In genomic region chr1:46612937-46613660, GRCh38 we compare ENCODE assay signal across 1 cellular context.
TF ChIP-seq lines count a peak whose summit lies in the region.

No MANE protein-coding gene starts in this region.

TF ChIP-seq in GM23338, 12 proteins besides CTCF, POLR2A, EP300 and RAD21:
- no peak for TF ChIP-seq ETS1 (IDR thresholded peaks at IDR 0.05)
- TF ChIP-seq ZNF114 (CRISPR knock-in tag; IDR thresholded peaks at IDR 0.05) = no peak
- no peak for TF ChIP-seq JUNB (IDR thresholded peaks at IDR 0.05; ENCODE audit: unreplicated experiment)
- TF ChIP-seq STAT1 (IDR thresholded peaks at IDR 0.05; ENCODE audit: unreplicated experiment) = no peak
- TF ChIP-seq ZNF462 (CRISPR knock-in tag; IDR thresholded peaks at IDR 0.05) = no peak
- no peak for TF ChIP-seq REST (IDR thresholded peaks at IDR 0.05; ENCODE audit: unreplicated experiment)
- TF ChIP-seq NANOG (IDR thresholded peaks at IDR 0.05; ENCODE audit: borderline replicate concordance) = no peak
- TF ChIP-seq CREB1 (CRISPR knock-in tag; IDR thresholded peaks at IDR 0.05; ENCODE audit: low read depth) = no peak
- TF ChIP-seq POLR2AphosphoS5 (IDR thresholded peaks at IDR 0.05; ENCODE audit: low read depth) = no peak
- TF ChIP-seq EZH2phosphoT487 (IDR thresholded peaks at IDR 0.05; ENCODE audit: unreplicated experiment) = no peak
- no peak for TF ChIP-seq EZH2 (IDR thresholded peaks at IDR 0.05; ENCODE audit: low read depth, unreplicated experiment)
- TF ChIP-seq ZNF331 (CRISPR knock-in tag; IDR thresholded peaks at IDR 0.05; ENCODE audit: low read depth) = no peak
